In the genomic region with DNA sequence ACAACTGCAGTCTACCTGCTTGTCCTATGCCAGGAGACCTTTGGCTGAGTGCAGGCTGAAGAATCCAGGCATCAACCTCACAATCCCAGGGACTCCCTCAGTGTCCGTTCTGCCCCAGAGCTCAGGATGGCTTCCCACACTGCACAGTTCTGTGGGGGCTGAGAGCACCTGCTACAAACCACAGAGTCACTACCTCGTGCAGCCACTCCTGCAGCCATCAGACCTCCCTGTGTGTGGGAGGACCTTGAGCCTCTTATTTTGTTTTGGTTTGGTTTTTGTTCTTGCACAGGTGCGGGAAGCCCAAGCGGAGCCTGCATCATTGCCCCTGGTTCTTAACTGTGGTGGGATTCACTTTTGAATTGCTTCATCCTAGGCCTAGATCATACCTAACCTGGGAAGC, we compare ENCODE assay signal across 21 cellular contexts. TPM values are rescaled to one million over a fixed set of nuclear protein-coding genes. Genes with fewer than 3 reads are reported as not detected.
"Had no signal": no experiment of that assay in that cellular context is flagged by ENCODE, and none has a peak within 500 bp of the region (broad histone marks: within the 10 kb centered on the region; RNA-seq: fewer than 3 reads in every experiment).

No MANE protein-coding gene starts in this region.

- H3K27ac ChIP-seq: ascending aorta, coronary artery, gastrocnemius medialis, left lung, tibial artery had no signal

- ATAC-seq: activated CD8-positive, alpha-beta T cell treated with anti-CD3 and anti-CD28 coated beads for 36 hours; gastrocnemius medialis; left lung had no signal

- H3K27me3 ChIP-seq: ascending aorta, gastrocnemius medialis, left lung, tibial artery had no signal

- H3K4me3 ChIP-seq: ascending aorta, coronary artery, gastrocnemius medialis, left lung, tibial artery had no signal

- H3K9me3 ChIP-seq: ascending aorta, gastrocnemius medialis, left lung, tibial artery had no signal

- H3K36me3 ChIP-seq: gastrocnemius medialis had no signal

- H3K4me1 ChIP-seq: ascending aorta, gastrocnemius medialis, left lung, tibial artery had no signal

- DNase-seq: activated CD4-positive, alpha-beta T cell treated with anti-CD3 and anti-CD28 coated beads, Interleukin-2, amount 10 ng/mL, durations not matched to agents 24 days and 14 days; activated CD4-positive, CD25-positive, alpha-beta regulatory T cell; activated CD8-positive, alpha-beta T cell treated with anti-CD3 and anti-CD28 coated beads for 36 hours; activated naive CD4-positive, alpha-beta T cell treated with anti-CD3 and anti-CD28 coated beads for 36 hours; activated T-cell treated with anti-CD3 and anti-CD28 coated beads, Interleukin-2, amount 50 U/mL, for 1 hour; gastrocnemius medialis; head of caudate nucleus; left lung; midbrain; nephron progenitor cell; nucleus accumbens; retina; stimulated activated CD4-positive, alpha-beta T cell treated with anti-CD3 and anti-CD28 coated beads, Interleukin-2, amount 100 ng/mL, for 24 hours; stimulated activated naive CD4-positive, alpha-beta T cell treated with Interleukin-2 at 50 U/mL for 16 hours; tibial artery had no signal

RNA-seq across cellular contexts. Expression of a gene that starts 31.0 kb away (rescaled TPM):
- total RNA-seq: activated CD4-positive, alpha-beta T cell treated with anti-CD3 and anti-CD28 coated beads, Interleukin-2, amount 10 ng/mL, durations not matched to agents 24 days and 14 days; activated CD8-positive, alpha-beta T cell treated with anti-CD3 and anti-CD28 coated beads for 36 hours; activated naive CD4-positive, alpha-beta T cell treated with anti-CD3 and anti-CD28 coated beads for 36 hours; activated T-helper 2 cell treated with anti-CD3 and anti-CD28 coated beads, Interferon-gamma antibody, Interleukin-2, Interleukin-4, amounts not matched to agents 10 μg/mL and 5 μg/mL and 100 μg/mL, durations not matched to agents 14 hours and 24 hours and 36 hours; ascending aorta; left lung; lung microvascular endothelial cell; subcutaneous adipose tissue; urinary bladder had no signal
